In genomic region chr18:71011389-71011788, GRCh38 we compare ENCODE assay signal across 25 cellular contexts.
DNase-seq lines count a peak whose midpoint lies in the region; ATAC-seq and TF ChIP-seq lines count a peak whose summit lies in the region.
"Had no signal": no experiment of that assay in that cellular context is flagged by ENCODE, and none has a peak within 500 bp of the region (broad histone marks: within the 10 kb centered on the region; RNA-seq: fewer than 3 reads in every experiment).

No MANE protein-coding gene starts in this region.

- peak; percentile 85 for ATAC-seq in GM18520 (IDR thresholded peaks at IDR 0.05; ENCODE audit: unreplicated experiment)
- ATAC-seq in GM21360 (IDR thresholded peaks at IDR 0.05; ENCODE audit: unreplicated experiment) = peak; percentile 57
- ATAC-seq in HG02885 (IDR thresholded peaks at IDR 0.05; ENCODE audit: poor library complexity, unreplicated experiment) = peak; percentile 56
- ATAC-seq in HG03575 (IDR thresholded peaks at IDR 0.05; ENCODE audit: extremely low read depth, insufficient number of reproducible peaks, low FRiP score, unreplicated experiment) = peak; percentile 62
- no peak for ATAC-seq in foreskin keratinocyte
- ATAC-seq: gastroesophageal sphincter; left cardiac atrium; PC-3; stimulated activated naive B cell treated with anti-CD40 and anti-IgM and Interleukin-4, amounts not matched to agents 10 μg/mL and 1 μg/mL and 100 μg/mL, for 72 hours had no signal

- no peaks in the 10 kb centered on the region for H3K27me3 ChIP-seq in foreskin keratinocyte
- H3K27me3 ChIP-seq: gastroesophageal sphincter had no signal

- no peak for DNase-seq in foreskin keratinocyte
- no peak for DNase-seq in NCI-H69 (lab: John Stamatoyannopoulos, UW)
- DNase-seq in LoVo (ENCODE audit: low spot score) = no peak
- DNase-seq in iPS-NIHi11 (ENCODE audit: low spot score) = no peak
- DNase-seq: activated CD4-positive, alpha-beta T cell treated with anti-CD3 and anti-CD28 coated beads, Interleukin-2, amount 50 U/mL, for 1 hour; activated CD8-positive, alpha-beta memory T cell treated with anti-CD3 and anti-CD28 coated beads, Interleukin-2, amount 50 U/mL, for 48 hours; activated gamma-delta T cell treated with Interleukin-2 at 50 U/mL for 16 hours; amygdala; caudate nucleus; CD8-positive, alpha-beta memory T cell; left cardiac atrium; midbrain; NCI-H1694; NCI-H82; nephron progenitor cell; PC-3; posterior cingulate gyrus; SHP77 treated with DMSO at 0.1 percent for 48 hours; stimulated activated naive B cell treated with anti-CD40 and anti-IgM and Interleukin-4, amounts not matched to agents 10 μg/mL and 1 μg/mL and 100 μg/mL, for 72 hours had no signal

- no peaks in the 10 kb centered on the region for H3K4me1 ChIP-seq in foreskin keratinocyte
- H3K4me1 ChIP-seq: gastroesophageal sphincter had no signal

- no peak for TF ChIP-seq CTCF in foreskin keratinocyte (conservative IDR thresholded peaks at IDR 0.05)

- H3K27ac ChIP-seq in foreskin keratinocyte = no peak overlapping the region
- H3K27ac ChIP-seq: gastroesophageal sphincter, HL-60 had no signal
